Comparison of ENCODE assay signal across 28 cellular contexts in the genomic region with DNA sequence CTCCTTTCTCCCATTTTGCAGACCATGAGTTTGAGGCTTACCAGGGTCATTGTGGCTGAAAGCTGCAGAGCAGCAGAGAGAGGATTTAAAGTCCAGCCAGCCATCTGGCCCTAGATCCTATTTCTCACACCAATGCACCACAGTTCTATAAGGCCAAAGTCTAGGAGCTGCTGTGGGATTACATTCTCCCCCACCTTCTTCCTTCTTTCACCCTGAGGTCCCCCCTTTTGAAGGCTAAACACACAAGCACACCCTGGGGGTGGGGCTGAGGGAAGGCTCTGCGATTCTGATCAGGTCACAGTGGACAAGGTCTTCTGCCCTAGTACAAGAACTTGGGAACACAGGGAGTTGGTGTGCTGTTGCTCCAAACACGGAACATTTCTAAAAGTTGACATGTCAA.
"Had no signal": no experiment of that assay in that cellular context is flagged by ENCODE, and none has a peak within 500 bp of the region (broad histone marks: within the 10 kb centered on the region; RNA-seq: fewer than 3 reads in every experiment).

No MANE protein-coding gene starts in this region.

- H3K9me3 Mint-ChIP-seq: natural killer cell had no signal

- H3K27me3 Mint-ChIP-seq: progenitor cell of endocrine pancreas; stimulated activated naive B cell treated with anti-CD40 and anti-IgM and Interleukin-4, amounts not matched to agents 10 μg/mL and 1 μg/mL and 100 μg/mL, for 72 hours; stimulated activated naive CD8-positive, alpha-beta T cell treated with anti-CD3 and anti-CD28 coated beads, Interleukin-15, Interleukin-2, amounts not matched to agents 100 ng/mL and 50 ng/mL, for 24 hours had no signal

- H2AFZ ChIP-seq: neural progenitor cell, parathyroid adenoma had no signal

- H3K79me2 ChIP-seq: parathyroid adenoma had no signal

- H3K9ac ChIP-seq: neural progenitor cell, parathyroid adenoma had no signal

- H3K4me1 ChIP-seq: neural progenitor cell, parathyroid adenoma, psoas muscle, right lobe of liver, sigmoid colon, thyroid gland, tibial nerve, upper lobe of left lung, vagina had no signal

- DNase-seq: natural killer cell; occipital lobe; ovary; posterior cingulate gyrus; psoas muscle; right cardiac atrium; right lobe of liver; sigmoid colon; small intestine; stimulated activated CD4-positive, alpha-beta T cell treated with anti-CD3 and anti-CD28 coated beads, Interleukin-15, amount 100 ng/mL, for 24 hours; stimulated activated CD4-positive, alpha-beta T cell treated with anti-CD3 and anti-CD28 coated beads, Interleukin-2, amount 100 ng/mL, for 24 hours; stimulated activated CD4-positive, alpha-beta T cell treated with anti-CD3 and anti-CD28 coated beads, Interleukin-2, amount 100 ng/mL, for 48 hours; stimulated activated CD4-positive, alpha-beta T cell treated with anti-CD3 and anti-CD28 coated beads, Interleukin-4, amount 100 ng/mL, for 24 hours; stimulated activated naive B cell treated with anti-CD40 and anti-IgM and Interleukin-4, amounts not matched to agents 10 μg/mL and 1 μg/mL and 100 μg/mL, for 72 hours; stimulated activated naive CD4-positive, alpha-beta T cell treated with Interleukin-2 at 50 U/mL for 16 hours; stomach; thyroid gland; trophoblast cell; upper lobe of left lung had no signal

- H3K36me3 Mint-ChIP-seq: natural killer cell; neural progenitor cell; stimulated activated effector memory CD8-positive, alpha-beta T cell treated with anti-CD3 and anti-CD28 coated beads, Interleukin-12 subunit alpha, Interleukin-12 subunit beta, amount 100 ng/mL, for 72 hours; stimulated activated naive B cell treated with anti-CD40 and anti-IgM and Interleukin-4, amounts not matched to agents 10 μg/mL and 1 μg/mL and 100 μg/mL, for 72 hours had no signal

- ATAC-seq: natural killer cell; psoas muscle; right cardiac atrium; right lobe of liver; stimulated activated effector memory CD8-positive, alpha-beta T cell treated with anti-CD3 and anti-CD28 coated beads, Interleukin-12 subunit alpha, Interleukin-12 subunit beta, amount 100 ng/mL, for 72 hours; stimulated activated naive B cell treated with anti-CD40 and anti-IgM and Interleukin-4, amounts not matched to agents 10 μg/mL and 1 μg/mL and 100 μg/mL, for 72 hours had no signal

- H3K27ac Mint-ChIP-seq: natural killer cell; nephron; neural progenitor cell; progenitor cell of endocrine pancreas; stimulated activated effector memory CD8-positive, alpha-beta T cell treated with anti-CD3 and anti-CD28 coated beads, Interleukin-12 subunit alpha, Interleukin-12 subunit beta, amount 100 ng/mL, for 72 hours; stimulated activated naive B cell treated with anti-CD40 and anti-IgM and Interleukin-4, amounts not matched to agents 10 μg/mL and 1 μg/mL and 100 μg/mL, for 72 hours; stimulated activated naive CD8-positive, alpha-beta T cell treated with anti-CD3 and anti-CD28 coated beads, Interleukin-15, Interleukin-2, amounts not matched to agents 100 ng/mL and 50 ng/mL, for 24 hours had no signal

- H3K27me3 ChIP-seq: neural progenitor cell, ovary, right lobe of liver, sigmoid colon, stomach, thyroid gland, tibial nerve, upper lobe of left lung, vagina had no signal

- H3K9me3 ChIP-seq: ovary, psoas muscle, right lobe of liver, sigmoid colon, thoracic aorta, thyroid gland, upper lobe of left lung, vagina had no signal

- H3K36me3 ChIP-seq: neural progenitor cell, ovary, right lobe of liver, sigmoid colon, stomach, thoracic aorta, thyroid gland, tibial nerve, upper lobe of left lung, vagina had no signal

- H3K27ac ChIP-seq: neural progenitor cell, ovary, parathyroid adenoma, psoas muscle, right lobe of liver, sigmoid colon, stomach, thoracic aorta, thyroid gland, tibial nerve, upper lobe of left lung, vagina had no signal

- H3K4me2 ChIP-seq: neural progenitor cell had no signal

- H3K4me3 Mint-ChIP-seq: natural killer cell; nephron; neural progenitor cell; stimulated activated effector memory CD8-positive, alpha-beta T cell treated with anti-CD3 and anti-CD28 coated beads, Interleukin-12 subunit alpha, Interleukin-12 subunit beta, amount 100 ng/mL, for 72 hours; stimulated activated naive B cell treated with anti-CD40 and anti-IgM and Interleukin-4, amounts not matched to agents 10 μg/mL and 1 μg/mL and 100 μg/mL, for 72 hours; stimulated activated naive CD8-positive, alpha-beta T cell treated with anti-CD3 and anti-CD28 coated beads, Interleukin-15, Interleukin-2, amounts not matched to agents 100 ng/mL and 50 ng/mL, for 24 hours had no signal

- H3K4me1 Mint-ChIP-seq: natural killer cell; nephron; neural progenitor cell; stimulated activated effector memory CD8-positive, alpha-beta T cell treated with anti-CD3 and anti-CD28 coated beads, Interleukin-12 subunit alpha, Interleukin-12 subunit beta, amount 100 ng/mL, for 72 hours; stimulated activated naive B cell treated with anti-CD40 and anti-IgM and Interleukin-4, amounts not matched to agents 10 μg/mL and 1 μg/mL and 100 μg/mL, for 72 hours had no signal

- H3K4me3 ChIP-seq: neural progenitor cell, ovary, psoas muscle, right lobe of liver, sigmoid colon, stomach, thoracic aorta, thyroid gland, tibial nerve, upper lobe of left lung, vagina had no signal
